In the genomic region with DNA sequence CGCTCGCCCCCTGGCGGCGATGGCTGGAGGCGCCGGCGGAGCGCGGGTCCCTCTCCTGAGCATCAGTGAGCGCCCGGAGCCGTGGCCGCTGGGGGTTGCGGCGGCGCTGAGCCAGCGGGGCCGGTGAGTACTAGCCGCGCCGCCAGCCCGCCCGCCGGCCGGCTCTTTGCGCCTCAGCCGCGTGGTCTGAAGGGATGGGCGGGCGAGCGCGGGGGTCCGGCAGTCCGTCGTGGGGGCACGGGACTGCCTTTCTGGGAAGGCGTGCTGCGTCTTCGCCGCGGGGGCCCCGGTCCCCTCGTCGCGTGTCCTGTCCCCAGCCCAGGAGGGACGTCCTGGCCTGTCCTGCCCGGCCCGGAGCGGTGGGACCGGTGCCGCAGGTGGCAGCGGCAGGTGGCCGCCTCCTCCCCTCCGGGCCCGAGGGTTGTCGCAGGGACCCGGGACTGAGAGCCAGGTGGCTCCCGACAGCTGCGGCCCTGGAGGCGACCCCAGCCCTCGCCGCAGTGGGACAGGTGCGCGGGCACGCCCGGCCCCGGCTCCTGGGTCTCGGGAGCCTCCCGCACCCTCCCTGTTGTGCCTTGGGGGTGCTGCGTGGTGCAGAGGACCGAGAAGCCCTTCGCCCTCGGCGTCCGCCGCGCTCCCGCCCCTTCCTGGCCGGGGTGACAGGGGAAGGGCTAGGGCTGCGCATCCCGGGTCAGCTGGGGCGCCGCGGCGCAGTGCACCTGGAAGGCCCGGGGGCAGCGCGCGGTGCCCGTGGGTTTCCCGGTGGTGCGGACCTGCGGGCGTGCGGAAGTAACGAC, we compare ENCODE assay signal across 8 cellular contexts. TPM values are rescaled to one million over a fixed set of nuclear protein-coding genes. Genes with fewer than 3 reads are reported as not detected.
DNase-seq lines count a peak whose midpoint lies in the region; ATAC-seq and TF ChIP-seq lines count a peak whose summit lies in the region.

A gene with protein sequence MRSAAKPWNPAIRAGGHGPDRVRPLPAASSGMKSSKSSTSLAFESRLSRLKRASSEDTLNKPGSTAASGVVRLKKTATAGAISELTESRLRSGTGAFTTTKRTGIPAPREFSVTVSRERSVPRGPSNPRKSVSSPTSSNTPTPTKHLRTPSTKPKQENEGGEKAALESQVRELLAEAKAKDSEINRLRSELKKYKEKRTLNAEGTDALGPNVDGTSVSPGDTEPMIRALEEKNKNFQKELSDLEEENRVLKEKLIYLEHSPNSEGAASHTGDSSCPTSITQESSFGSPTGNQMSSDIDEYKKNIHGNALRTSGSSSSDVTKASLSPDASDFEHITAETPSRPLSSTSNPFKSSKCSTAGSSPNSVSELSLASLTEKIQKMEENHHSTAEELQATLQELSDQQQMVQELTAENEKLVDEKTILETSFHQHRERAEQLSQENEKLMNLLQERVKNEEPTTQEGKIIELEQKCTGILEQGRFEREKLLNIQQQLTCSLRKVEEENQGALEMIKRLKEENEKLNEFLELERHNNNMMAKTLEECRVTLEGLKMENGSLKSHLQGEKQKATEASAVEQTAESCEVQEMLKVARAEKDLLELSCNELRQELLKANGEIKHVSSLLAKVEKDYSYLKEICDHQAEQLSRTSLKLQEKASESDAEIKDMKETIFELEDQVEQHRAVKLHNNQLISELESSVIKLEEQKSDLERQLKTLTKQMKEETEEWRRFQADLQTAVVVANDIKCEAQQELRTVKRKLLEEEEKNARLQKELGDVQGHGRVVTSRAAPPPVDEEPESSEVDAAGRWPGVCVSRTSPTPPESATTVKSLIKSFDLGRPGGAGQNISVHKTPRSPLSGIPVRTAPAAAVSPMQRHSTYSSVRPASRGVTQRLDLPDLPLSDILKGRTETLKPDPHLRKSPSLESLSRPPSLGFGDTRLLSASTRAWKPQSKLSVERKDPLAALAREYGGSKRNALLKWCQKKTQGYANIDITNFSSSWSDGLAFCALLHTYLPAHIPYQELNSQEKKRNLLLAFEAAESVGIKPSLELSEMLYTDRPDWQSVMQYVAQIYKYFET (plus strand): TSS at position 58 of the 797 bp plus-strand sequence. CDS start 87,293 bp downstream, outside the sequence.

- H3K4me1 Mint-ChIP-seq in activated CD8-positive, alpha-beta memory T cell treated with anti-CD3 and anti-CD28 coated beads, Interleukin-2, amount 10 ng/mL, durations not matched to agents 7 days and 5 days = peaks cover 14% of the 10 kb centered on the region
- H3K4me1 Mint-ChIP-seq in endothelial cell (ENCODE audit: unreplicated experiment) = no peaks in the 10 kb centered on the region

- DNase-seq in NOMO-1 treated with dmso at 0.1 percent for 144 hours (lab: John Stamatoyannopoulos, UW; ENCODE audit: unreplicated experiment) (peak; percentile 69), endothelial cell (ENCODE audit: low spot score) (peak; percentile 96), mucosa of gallbladder (ENCODE audit: low spot score) (peak; percentile 87)
- peak; percentile 90 for DNase-seq in activated CD8-positive, alpha-beta memory T cell treated with anti-CD3 and anti-CD28 coated beads, Interleukin-2, amount 10 ng/mL, durations not matched to agents 7 days and 5 days
- DNase-seq in stimulated activated CD8-positive, alpha-beta memory T cell treated with anti-CD3 and anti-CD28 coated beads, Interleukin-4, amount 100 ng/mL, for 48 hours = peak; percentile 92

- H3K9ac ChIP-seq in BLaER1 treated with 17β-estradiol and CSF1 and Interleukin-3, amounts not matched to agents 10 nM and 100 nM = peak within 1 kb of the TSS; percentile 56 to 82 (median 76)

- H4K20me1 ChIP-seq in BLaER1 treated with 17β-estradiol and CSF1 and Interleukin-3, amounts not matched to agents 10 nM and 100 nM = no peaks in the 10 kb centered on the region

- H3K36me3 ChIP-seq in BLaER1 treated with 17β-estradiol and CSF1 and Interleukin-3, amounts not matched to agents 10 nM and 100 nM = no peaks in the 10 kb centered on the region

- H3K4me3 ChIP-seq in BLaER1 treated with 17β-estradiol and CSF1 and Interleukin-3, amounts not matched to agents 10 nM and 100 nM = peak within 1 kb of the TSS; percentile 72 to 92 (median 80)

- no peaks in the 10 kb centered on the region for H3K36me3 Mint-ChIP-seq in activated CD8-positive, alpha-beta memory T cell treated with anti-CD3 and anti-CD28 coated beads, Interleukin-2, amount 10 ng/mL, durations not matched to agents 7 days and 5 days
- H3K36me3 Mint-ChIP-seq in endothelial cell (ENCODE audit: low read depth, unreplicated experiment) = no peaks in the 10 kb centered on the region

- H3K4me2 ChIP-seq in BLaER1 treated with 17β-estradiol and CSF1 and Interleukin-3, amounts not matched to agents 10 nM and 100 nM = peak within 1 kb of the TSS; percentile 97 to 100 (median 99)

- ATAC-seq in GM19372 (IDR thresholded peaks at IDR 0.05; ENCODE audit: low read depth, unreplicated experiment) (peak; percentile 24), HG03521 (IDR thresholded peaks at IDR 0.05; ENCODE audit: unreplicated experiment) (peak; percentile 96)
- ATAC-seq in activated CD8-positive, alpha-beta memory T cell treated with anti-CD3 and anti-CD28 coated beads, Interleukin-2, amount 10 ng/mL, durations not matched to agents 7 days and 5 days = peak; percentile 98

- peak; percentile 60 for TF ChIP-seq CTCF in endothelial cell (IDR thresholded peaks at IDR 0.05; ENCODE audit: unreplicated experiment)

- peak within 1 kb of the TSS; percentile 86 for H3K4me3 Mint-ChIP-seq in activated CD8-positive, alpha-beta memory T cell treated with anti-CD3 and anti-CD28 coated beads, Interleukin-2, amount 10 ng/mL, durations not matched to agents 7 days and 5 days
- H3K4me3 Mint-ChIP-seq in endothelial cell (ENCODE audit: unreplicated experiment) = peak within 1 kb of the TSS; percentile 93

- peaks cover 0 to 17% (median 10%) of the 10 kb centered on the region in 10 experiments; a peak in 16 of 20 replicates for H3K4me1 ChIP-seq in BLaER1 treated with 17β-estradiol and CSF1 and Interleukin-3, amounts not matched to agents 10 nM and 100 nM

- no peaks in the 10 kb centered on the region for H3K9me3 Mint-ChIP-seq in activated CD8-positive, alpha-beta memory T cell treated with anti-CD3 and anti-CD28 coated beads, Interleukin-2, amount 10 ng/mL, durations not matched to agents 7 days and 5 days (ENCODE audit: low read depth)
- H3K9me3 Mint-ChIP-seq in endothelial cell (ENCODE audit: unreplicated experiment) = no peaks in the 10 kb centered on the region

- H3K27me3 Mint-ChIP-seq in activated CD8-positive, alpha-beta memory T cell treated with anti-CD3 and anti-CD28 coated beads, Interleukin-2, amount 10 ng/mL, durations not matched to agents 7 days and 5 days = peaks cover 57% of the 10 kb centered on the region
- H3K27me3 Mint-ChIP-seq in endothelial cell (ENCODE audit: unreplicated experiment) = no peaks in the 10 kb centered on the region

- peak within 1 kb of the TSS; percentile 75 for H3K27ac Mint-ChIP-seq in activated CD8-positive, alpha-beta memory T cell treated with anti-CD3 and anti-CD28 coated beads, Interleukin-2, amount 10 ng/mL, durations not matched to agents 7 days and 5 days
- no peak within 1 kb of the TSS for H3K27ac Mint-ChIP-seq in endothelial cell (ENCODE audit: unreplicated experiment)

- peaks cover 11 to 44% (median 30%) of the 10 kb centered on the region in 11 experiments; a peak in 21 of 22 replicates for H3K27me3 ChIP-seq in BLaER1 treated with 17β-estradiol and CSF1 and Interleukin-3, amounts not matched to agents 10 nM and 100 nM

- peak within 1 kb of the TSS in 10 of 11 experiments; percentile 2 to 62 (median 46); a peak in 15 of 22 replicates for H3K27ac ChIP-seq in BLaER1 treated with 17β-estradiol and CSF1 and Interleukin-3, amounts not matched to agents 10 nM and 100 nM

- CTCF ChIA-PET in activated CD8-positive, alpha-beta memory T cell treated with anti-CD3 and anti-CD28 coated beads, Interleukin-2, amount 10 ng/mL, durations not matched to agents 7 days and 5 days (lab: Charles Lee) = interaction anchor here (0.7 to 3.8 kb wide), 37 partner anchors 8 to 646 kb away, joined by 3 to 26 read pairs (median 4); a partner anchor contains a TSS

- peaks cover 0 to 10% (median 4%) of the 10 kb centered on the region in 11 experiments; a peak in 9 of 22 replicates for H3K9me3 ChIP-seq in BLaER1 treated with 17β-estradiol and CSF1 and Interleukin-3, amounts not matched to agents 10 nM and 100 nM (replicated peaks in 1 of 11)

RNA-seq across cellular contexts. Expression of the gene that starts here (rescaled TPM):
- 10 to 100 TPM; 11.4 to 17.6 TPM for total RNA-seq in activated CD8-positive, alpha-beta memory T cell treated with anti-CD3 and anti-CD28 coated beads, Interleukin-2, amount 10 ng/mL, durations not matched to agents 7 days and 5 days
- total RNA-seq in endothelial cell (ENCODE audit: unreplicated experiment) = 65.7 TPM
- total RNA-seq in mucosa of gallbladder = 83.8 TPM

Comparison
In these comparisons a context has a peak if more than half of its experiments do, and no peak if none do; other contexts are left out.
1. Peak in every context shown above with its lines: DNase-seq, ATAC-seq, H3K4me3 ChIP-seq and H3K27ac ChIP-seq.
2. ATAC-seq: peak in every context shown above with its lines; median percentile 98 in activated CD8-positive, alpha-beta memory T cell treated with anti-CD3 and anti-CD28 coated beads, Interleukin-2, amount 10 ng/mL, durations not matched to agents 7 days and 5 days; 96 in HG03521; 24 in GM19372.